In genomic region chr1:74474585-74474984, GRCh38 we compare ENCODE assay signal across 26 cellular contexts. TPM values are rescaled to one million over a fixed set of nuclear protein-coding genes. Genes with fewer than 3 reads are reported as not detected.
"Had no signal": no experiment of that assay in that cellular context is flagged by ENCODE, and none has a peak within 500 bp of the region (broad histone marks: within the 10 kb centered on the region; RNA-seq: fewer than 3 reads in every experiment).

No MANE protein-coding gene starts in this region.

- H3K4me3 ChIP-seq: coronary artery, gastrocnemius medialis, heart right ventricle, mucosa of descending colon, testis, tibial nerve had no signal

- H3K9me3 Mint-ChIP-seq: naive thymus-derived CD8-positive, alpha-beta T cell; neural crest cell; stimulated activated effector memory CD8-positive, alpha-beta T cell treated with anti-CD3 and anti-CD28 coated beads, Interleukin-12 subunit alpha, Interleukin-12 subunit beta, amount 100 ng/mL, for 72 hours; stimulated activated naive CD8-positive, alpha-beta T cell treated with anti-CD3 and anti-CD28 coated beads, Interleukin-15, Interleukin-2, amounts not matched to agents 100 ng/mL and 50 ng/mL, for 24 hours had no signal

- H3K4me1 Mint-ChIP-seq: naive thymus-derived CD8-positive, alpha-beta T cell; stimulated activated effector memory CD8-positive, alpha-beta T cell treated with anti-CD3 and anti-CD28 coated beads, Interleukin-12 subunit alpha, Interleukin-12 subunit beta, amount 100 ng/mL, for 72 hours had no signal

- H3K9me3 ChIP-seq: gastrocnemius medialis, heart right ventricle, mucosa of descending colon, testis, tibial nerve had no signal

- DNase-seq: effector CD8-positive, alpha-beta T cell; gastrocnemius medialis; heart right ventricle; islet precursor cell; mammary epithelial cell; mucosa of descending colon; naive thymus-derived CD8-positive, alpha-beta T cell; right cardiac atrium; small intestine; stimulated activated CD4-positive, alpha-beta T cell treated with anti-CD3 and anti-CD28 coated beads, Interleukin-2, amount 100 ng/mL, for 48 hours; stimulated activated CD8-positive, alpha-beta memory T cell treated with anti-CD3 and anti-CD28 coated beads, Interleukin-4, amount 100 ng/mL, for 48 hours; testis had no signal

- H3K4me1 ChIP-seq: testis had no signal

- H3K27ac ChIP-seq: coronary artery, gastrocnemius medialis, heart right ventricle, testis, tibial nerve had no signal

- H3K36me3 ChIP-seq: gastrocnemius medialis, heart right ventricle, tibial nerve had no signal

- H3K27me3 ChIP-seq: gastrocnemius medialis, heart right ventricle, testis, tibial nerve had no signal

- H3K36me3 Mint-ChIP-seq: naive thymus-derived CD8-positive, alpha-beta T cell; stimulated activated effector memory CD8-positive, alpha-beta T cell treated with anti-CD3 and anti-CD28 coated beads, Interleukin-12 subunit alpha, Interleukin-12 subunit beta, amount 100 ng/mL, for 72 hours had no signal

- H3K27ac Mint-ChIP-seq: naive thymus-derived CD8-positive, alpha-beta T cell; stimulated activated effector memory CD8-positive, alpha-beta T cell treated with anti-CD3 and anti-CD28 coated beads, Interleukin-12 subunit alpha, Interleukin-12 subunit beta, amount 100 ng/mL, for 72 hours; stimulated activated naive CD8-positive, alpha-beta T cell treated with anti-CD3 and anti-CD28 coated beads, Interleukin-15, Interleukin-2, amounts not matched to agents 100 ng/mL and 50 ng/mL, for 24 hours had no signal

- H3K4me3 Mint-ChIP-seq: naive thymus-derived CD8-positive, alpha-beta T cell; neural crest cell; stimulated activated effector memory CD8-positive, alpha-beta T cell treated with anti-CD3 and anti-CD28 coated beads, Interleukin-12 subunit alpha, Interleukin-12 subunit beta, amount 100 ng/mL, for 72 hours; stimulated activated naive CD8-positive, alpha-beta T cell treated with anti-CD3 and anti-CD28 coated beads, Interleukin-15, Interleukin-2, amounts not matched to agents 100 ng/mL and 50 ng/mL, for 24 hours had no signal

- ATAC-seq: esophagus mucosa; gastrocnemius medialis; left lobe of liver; mucosa of descending colon; naive thymus-derived CD8-positive, alpha-beta T cell; right cardiac atrium; stimulated activated effector memory CD8-positive, alpha-beta T cell treated with anti-CD3 and anti-CD28 coated beads, Interleukin-12 subunit alpha, Interleukin-12 subunit beta, amount 100 ng/mL, for 72 hours had no signal

RNA-seq across cellular contexts. Expression of gene LRRC53, which starts 37.8 kb away (rescaled TPM):
- total RNA-seq: dermis microvascular lymphatic vessel endothelial cell; esophagus mucosa; fibroblast of lung; fibroblast of villous mesenchyme; gastrocnemius medialis; heart right ventricle; left lobe of liver; lower leg skin; mammary epithelial cell; mucosa of descending colon; naive thymus-derived CD8-positive, alpha-beta T cell; neural crest cell; osteocyte; posterior vena cava; right cardiac atrium; tibial nerve; ureter had no signal
- polyA plus RNA-seq: fibroblast of lung; heart right ventricle; mammary epithelial cell; naive thymus-derived CD8-positive, alpha-beta T cell; right cardiac atrium; small intestine had no signal
